12 cellular contexts compared by ENCODE assay signal in the genomic region with DNA sequence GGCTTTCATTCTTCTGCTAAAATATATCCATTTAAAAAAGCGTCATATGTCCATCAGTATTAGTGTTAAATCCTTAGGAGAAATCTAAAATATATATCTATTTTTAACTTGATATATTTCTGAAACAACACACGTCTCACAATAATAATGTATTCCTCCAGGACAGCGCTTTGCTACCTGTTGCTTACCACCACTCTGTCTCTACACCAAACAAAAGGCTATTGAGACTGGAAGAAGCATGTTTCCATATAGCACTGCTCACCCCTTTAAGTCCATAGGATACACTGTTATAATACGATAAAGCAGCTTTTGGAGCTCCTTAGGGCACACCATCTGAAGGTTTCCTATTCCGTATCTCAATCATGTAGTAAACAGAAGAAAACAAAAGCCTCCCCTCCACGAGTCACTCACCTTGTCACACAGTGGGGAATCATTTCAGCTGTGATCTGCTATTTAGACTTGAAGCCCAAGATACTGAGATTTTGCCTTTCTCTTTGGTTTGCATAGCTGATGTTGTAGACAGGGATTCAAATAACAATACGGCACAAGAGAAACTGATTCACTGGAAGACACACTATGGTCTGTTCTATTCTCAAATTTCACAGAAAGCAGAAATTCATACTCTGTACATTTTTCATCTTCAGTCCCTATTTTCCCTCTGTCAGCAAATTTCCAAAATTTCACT.
DNase-seq lines count a peak whose midpoint lies in the region; ATAC-seq, FAIRE-seq and TF ChIP-seq lines count a peak whose summit lies in the region.
"Had no signal": no experiment of that assay in that cellular context is flagged by ENCODE, and none has a peak within 500 bp of the region (broad histone marks: within the 10 kb centered on the region; RNA-seq: fewer than 3 reads in every experiment).

No MANE protein-coding gene starts in this region.

- no peak for DNase-seq in SK-N-SH
- DNase-seq in esophagus muscularis mucosa (ENCODE audit: extremely low spot score), result no peak
- DNase-seq in neural crest cell (ENCODE audit: low read depth, low spot score), result no peak
- DNase-seq in upper lobe of right lung, result no peak
- no peak for DNase-seq in D721Med (ENCODE audit: insufficient read length, low spot score)
- no peak for DNase-seq in T-helper 17 cell
- DNase-seq: cortex of kidney, NCI-H2107, SIG-M5 had no signal

- H3K4me1 Mint-ChIP-seq in neural crest cell (peaks cover 63% of the 10 kb centered on the region), T-helper 17 cell (no peaks in the 10 kb centered on the region)

- H3K9me3 ChIP-seq in SK-N-SH (no peaks in the 10 kb centered on the region), esophagus muscularis mucosa (no peaks in the 10 kb centered on the region), upper lobe of right lung (no peaks in the 10 kb centered on the region), T-helper 17 cell (ENCODE audit: control insufficient read depth, low read length, poor library complexity, severe bottlenecking) (no peaks in the 10 kb centered on the region)

- H3K27me3 Mint-ChIP-seq in neural crest cell (ENCODE audit: low read depth) (no peaks in the 10 kb centered on the region), T-helper 17 cell (peaks cover 22% of the 10 kb centered on the region)
- H3K27me3 Mint-ChIP-seq: stimulated activated memory B cell treated with anti-CD40 and anti-IgM and Interleukin-4, amounts not matched to agents 10 μg/mL and 1 μg/mL and 100 μg/mL, for 72 hours had no signal

- TF ChIP-seq RAD21 in SK-N-SH (IDR thresholded peaks at IDR 0.05; ENCODE audit: low read length), result no peak

- H3K4me2 ChIP-seq in SK-N-SH, result peak overlapping the region; percentile 82

- peak overlapping the region; percentile 63; the same call in 1 of the 2 replicates for H3K9ac ChIP-seq in SK-N-SH

- CTCF ChIA-PET in SK-N-SH (lab: Yijun Ruan, JAX), result interaction anchor here (1.0 to 1.6 kb wide), 3 partner anchors 16 to 57 kb away, joined by 3 to 4 read pairs (median 3); no protein-coding TSS in a partner anchor

- H3K9me3 Mint-ChIP-seq in neural crest cell, result no peaks in the 10 kb centered on the region
- H3K9me3 Mint-ChIP-seq: stimulated activated memory B cell treated with anti-CD40 and anti-IgM and Interleukin-4, amounts not matched to agents 10 μg/mL and 1 μg/mL and 100 μg/mL, for 72 hours had no signal

- no peak for FAIRE-seq in D721Med (lab: Jason Lieb, UNC)
- FAIRE-seq: G401.6 had no signal

- H3K27ac ChIP-seq in SK-N-SH (ENCODE audit: low read depth in 2 of 2, low read length in 1 of 2), result peak overlapping the region; percentile 86 to 93
- H3K27ac ChIP-seq in esophagus muscularis mucosa (replicated peaks in 1 of 4), result peak overlapping the region; percentile 66 to 78 (median 68)
- peak overlapping the region; percentile 69 for H3K27ac ChIP-seq in upper lobe of right lung

- peaks cover 37 to 45% of the 10 kb centered on the region in 2 experiments for H3K4me1 ChIP-seq in SK-N-SH (ENCODE audit: control insufficient read depth in 1 of 2, insufficient read depth in 2 of 2, low read depth in 1 of 2, low read length in 1 of 2)
- peaks cover 15 to 65% (median 33%) of the 10 kb centered on the region in 4 donors for H3K4me1 ChIP-seq in esophagus muscularis mucosa
- peaks cover 12% of the 10 kb centered on the region for H3K4me1 ChIP-seq in upper lobe of right lung

- H3K36me3 Mint-ChIP-seq in neural crest cell (ENCODE audit: low read depth), result no peaks in the 10 kb centered on the region
- H3K36me3 Mint-ChIP-seq in T-helper 17 cell (ENCODE audit: low read depth), result no peaks in the 10 kb centered on the region

- H3K9me2 ChIP-seq in SK-N-SH, result no peaks in the 10 kb centered on the region

- H3K27ac Mint-ChIP-seq in neural crest cell (ENCODE audit: unreplicated experiment), result no peak overlapping the region
- no peak overlapping the region for H3K27ac Mint-ChIP-seq in T-helper 17 cell
- H3K27ac Mint-ChIP-seq: stimulated activated memory B cell treated with anti-CD40 and anti-IgM and Interleukin-4, amounts not matched to agents 10 μg/mL and 1 μg/mL and 100 μg/mL, for 72 hours had no signal

- 63% methylated on average over 7 of the region's 7 CpGs for WGBS in SK-N-SH (ENCODE audit: low lambda C conversion rate)
- WGBS in esophagus muscularis mucosa, result 69% methylated on average over 7 of the region's 7 CpGs

- POLR2A ChIA-PET in SK-N-SH (lab: Yijun Ruan, JAX), result no interaction called here

- H2AFZ ChIP-seq in SK-N-SH (ENCODE audit: low read depth), result no peak overlapping the region

- H3K36me3 ChIP-seq in SK-N-SH (replicated peaks in 1 of 2; ENCODE audit: control insufficient read depth in 1 of 2, insufficient read depth in 2 of 2, low read length in 1 of 2) (no peaks in the 10 kb centered on the region), esophagus muscularis mucosa (no peaks in the 10 kb centered on the region), upper lobe of right lung (no peaks in the 10 kb centered on the region)

- no peak for TF ChIP-seq EP300 in SK-N-SH (IDR thresholded peaks at IDR 0.05; ENCODE audit: borderline replicate concordance in 1 of 2, low read depth in 1 of 2, low read length in 1 of 2)
- no peak for TF ChIP-seq EP300 in esophagus muscularis mucosa (IDR thresholded peaks at IDR 0.05)

- intact Hi-C loops in esophagus muscularis mucosa (cut with DNase I) (loop anchor here (5.0 to 10.0 kb wide), 2 partner anchors 76 to 163 kb away; no protein-coding TSS in a partner anchor), upper lobe of right lung (cut with DNase I) (no loop called here)

- H3K27me3 ChIP-seq in SK-N-SH (ENCODE audit: insufficient read depth) (no peaks in the 10 kb centered on the region), esophagus muscularis mucosa (no peaks in the 10 kb centered on the region), upper lobe of right lung (no peaks in the 10 kb centered on the region)

- H3K4me3 Mint-ChIP-seq in neural crest cell (peak overlapping the region; percentile 16), T-helper 17 cell (no peak overlapping the region)
- H3K4me3 Mint-ChIP-seq: stimulated activated memory B cell treated with anti-CD40 and anti-IgM and Interleukin-4, amounts not matched to agents 10 μg/mL and 1 μg/mL and 100 μg/mL, for 72 hours had no signal

- peaks cover 89% of the 10 kb centered on the region for H3K79me2 ChIP-seq in SK-N-SH (ENCODE audit: insufficient read depth)

- TF ChIP-seq CTCF in SK-N-SH (IDR thresholded peaks at IDR 0.05), result no peak
- no peak for TF ChIP-seq CTCF in esophagus muscularis mucosa (IDR thresholded peaks at IDR 0.05)
- TF ChIP-seq CTCF in neural crest cell (conservative IDR thresholded peaks at IDR 0.05), result no peak
- TF ChIP-seq CTCF in upper lobe of right lung (IDR thresholded peaks at IDR 0.05), result no peak
- no peak for TF ChIP-seq CTCF in D721Med (IDR thresholded peaks at IDR 0.05; ENCODE audit: insufficient read depth, missing control alignments)

- H4K20me1 ChIP-seq in SK-N-SH (ENCODE audit: insufficient read depth), result no peaks in the 10 kb centered on the region

- no peak for TF ChIP-seq POLR2A in esophagus muscularis mucosa (IDR thresholded peaks at IDR 0.05; ENCODE audit: low read depth)

- no peak for ATAC-seq in upper lobe of right lung
- ATAC-seq in GM19463 (IDR thresholded peaks at IDR 0.05; ENCODE audit: unreplicated experiment), result no peak
- no peak for ATAC-seq in T-helper 17 cell
- ATAC-seq: stimulated activated memory B cell treated with anti-CD40 and anti-IgM and Interleukin-4, amounts not matched to agents 10 μg/mL and 1 μg/mL and 100 μg/mL, for 72 hours had no signal

- peak overlapping the region; percentile 46 to 61 for H3K4me3 ChIP-seq in SK-N-SH (ENCODE audit: low read depth in 2 of 2, low read length in 1 of 2)
- H3K4me3 ChIP-seq in esophagus muscularis mucosa, result peak overlapping the region; percentile 39 to 50 (median 42)
- H3K4me3 ChIP-seq in upper lobe of right lung, result peak overlapping the region; percentile 41

- peaks cover 32% of the 10 kb centered on the region for H3F3A ChIP-seq in SK-N-SH (replicated peaks; ENCODE audit: insufficient read depth)

TF ChIP-seq in SK-N-SH, 30 proteins besides CTCF, POLR2A, EP300 and RAD21:
- TF ChIP-seq NFIC (IDR thresholded peaks at IDR 0.05; ENCODE audit: borderline replicate concordance), result no peak
- TF ChIP-seq MXI1 (IDR thresholded peaks at IDR 0.05; ENCODE audit: low read depth, low read length), result no peak
- TF ChIP-seq, protein P1, sequence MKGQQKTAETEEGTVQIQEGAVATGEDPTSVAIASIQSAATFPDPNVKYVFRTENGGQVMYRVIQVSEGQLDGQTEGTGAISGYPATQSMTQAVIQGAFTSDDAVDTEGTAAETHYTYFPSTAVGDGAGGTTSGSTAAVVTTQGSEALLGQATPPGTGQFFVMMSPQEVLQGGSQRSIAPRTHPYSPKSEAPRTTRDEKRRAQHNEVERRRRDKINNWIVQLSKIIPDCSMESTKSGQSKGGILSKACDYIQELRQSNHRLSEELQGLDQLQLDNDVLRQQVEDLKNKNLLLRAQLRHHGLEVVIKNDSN (IDR thresholded peaks at IDR 0.05; ENCODE audit: borderline replicate concordance, low read depth), result no peak
- TF ChIP-seq NRF1 (IDR thresholded peaks at IDR 0.05; ENCODE audit: low read depth, low read length), result no peak
- TF ChIP-seq TEAD4 (IDR thresholded peaks at IDR 0.05; ENCODE audit: borderline replicate concordance, insufficient read depth), result no peak
- no peak for TF ChIP-seq GABPA (IDR thresholded peaks at IDR 0.05; ENCODE audit: low read depth)
- TF ChIP-seq RFX5 (IDR thresholded peaks at IDR 0.05; ENCODE audit: low read length), result no peak
